In genomic region chr4:159178147-159178541, GRCh38 we compare ENCODE assay signal across 11 cellular contexts.
DNase-seq lines count a peak whose midpoint lies in the region; ATAC-seq and TF ChIP-seq lines count a peak whose summit lies in the region.
"Had no signal": no experiment of that assay in that cellular context is flagged by ENCODE, and none has a peak within 500 bp of the region (broad histone marks: within the 10 kb centered on the region; RNA-seq: fewer than 3 reads in every experiment).

No MANE protein-coding gene starts in this region.

- H3K27ac Mint-ChIP-seq in activated naive CD4-positive, alpha-beta T cell treated with anti-CD3 and anti-CD28 coated beads, Interleukin-2, amount 10 ng/mL, durations not matched to agents 7 days and 5 days: no peak overlapping the region
- no peak overlapping the region for H3K27ac Mint-ChIP-seq in stimulated activated naive CD8-positive, alpha-beta T cell treated with anti-CD3 and anti-CD28 coated beads, Interleukin-15, amount 100 ng/mL, for 72 hours

- TF ChIP-seq CTCF in fibroblast of pulmonary artery (IDR thresholded peaks at IDR 0.05; ENCODE audit: low read length, missing control alignments): no peak
- no peak for TF ChIP-seq CTCF in GM13977 (IDR thresholded peaks at IDR 0.05; ENCODE audit: extremely low read depth, insufficient read depth, missing control alignments)

- no peaks in the 10 kb centered on the region for H3K9me3 Mint-ChIP-seq in activated naive CD4-positive, alpha-beta T cell treated with anti-CD3 and anti-CD28 coated beads, Interleukin-2, amount 10 ng/mL, durations not matched to agents 7 days and 5 days
- no peaks in the 10 kb centered on the region for H3K9me3 Mint-ChIP-seq in stimulated activated naive CD8-positive, alpha-beta T cell treated with anti-CD3 and anti-CD28 coated beads, Interleukin-15, amount 100 ng/mL, for 72 hours

- H3K36me3 Mint-ChIP-seq in activated naive CD4-positive, alpha-beta T cell treated with anti-CD3 and anti-CD28 coated beads, Interleukin-2, amount 10 ng/mL, durations not matched to agents 7 days and 5 days: no peaks in the 10 kb centered on the region

- H3K4me3 Mint-ChIP-seq in activated naive CD4-positive, alpha-beta T cell treated with anti-CD3 and anti-CD28 coated beads, Interleukin-2, amount 10 ng/mL, durations not matched to agents 7 days and 5 days: no peak overlapping the region
- peak overlapping the region in 1 of 2 donors; percentile 58 for H3K4me3 Mint-ChIP-seq in stimulated activated naive CD8-positive, alpha-beta T cell treated with anti-CD3 and anti-CD28 coated beads, Interleukin-15, amount 100 ng/mL, for 72 hours

- CTCF ChIA-PET in activated naive CD4-positive, alpha-beta T cell treated with anti-CD3 and anti-CD28 coated beads, Interleukin-2, amount 10 ng/mL, durations not matched to agents 7 days and 5 days (lab: Charles Lee): interaction anchor here (0.8 to 1.4 kb wide), 3 partner anchors 13 to 328 kb away, joined by 3 to 5 read pairs (median 4); no protein-coding TSS in a partner anchor

- in situ Hi-C loops in GM13977 (cut with MboI; ENCODE audit: low pct_unique_long_range_greater_than_20kb, low sequenced_read_pairs, unreplicated experiment): loop anchor here (25.0 kb wide), 2 partner anchors 259 to 441 kb away; no protein-coding TSS in a partner anchor

- no peaks in the 10 kb centered on the region for H3K27me3 Mint-ChIP-seq in activated naive CD4-positive, alpha-beta T cell treated with anti-CD3 and anti-CD28 coated beads, Interleukin-2, amount 10 ng/mL, durations not matched to agents 7 days and 5 days
- peaks cover 7% of the 10 kb centered on the region for H3K27me3 Mint-ChIP-seq in stimulated activated naive CD8-positive, alpha-beta T cell treated with anti-CD3 and anti-CD28 coated beads, Interleukin-15, amount 100 ng/mL, for 72 hours

- peak; percentile 55 for DNase-seq in DMS114 treated with DMSO at 0.1 percent for 48 hours (lab: John Stamatoyannopoulos, UW; ENCODE audit: unreplicated experiment)
- peak; percentile 69 for DNase-seq in NCI-H1694 treated with DMSO at 0.1 percent for 48 hours (lab: John Stamatoyannopoulos, UW)
- DNase-seq in fibroblast of pulmonary artery (ENCODE audit: low read depth): peak; percentile 72
- DNase-seq in GM13977 (ENCODE audit: low spot score): no peak
- no peak for DNase-seq in COLO829 (ENCODE audit: low spot score)
- no peak for DNase-seq in activated naive CD4-positive, alpha-beta T cell treated with anti-CD3 and anti-CD28 coated beads, Interleukin-2, amount 10 ng/mL, durations not matched to agents 7 days and 5 days
- DNase-seq in stimulated activated naive CD8-positive, alpha-beta T cell treated with anti-CD3 and anti-CD28 coated beads, Interleukin-15, amount 100 ng/mL, for 72 hours: no peak
- DNase-seq: activated T-cell treated with anti-CD3 and anti-CD28 coated beads, Interleukin-2, amount 50 U/mL, for 1 hour; dermis blood vessel endothelial cell; DND-41 had no signal

- H3K4me1 Mint-ChIP-seq in activated naive CD4-positive, alpha-beta T cell treated with anti-CD3 and anti-CD28 coated beads, Interleukin-2, amount 10 ng/mL, durations not matched to agents 7 days and 5 days: peaks cover 37% of the 10 kb centered on the region
- peaks cover 46% of the 10 kb centered on the region for H3K4me1 Mint-ChIP-seq in stimulated activated naive CD8-positive, alpha-beta T cell treated with anti-CD3 and anti-CD28 coated beads, Interleukin-15, amount 100 ng/mL, for 72 hours

- no peak overlapping the region for H3K4me3 ChIP-seq in fibroblast of pulmonary artery (replicated peaks; ENCODE audit: low read depth, low read length)

- peak; percentile 31 for ATAC-seq in GM21619 (IDR thresholded peaks at IDR 0.05; ENCODE audit: unreplicated experiment)
- no peak for ATAC-seq in stimulated activated naive CD8-positive, alpha-beta T cell treated with anti-CD3 and anti-CD28 coated beads, Interleukin-15, amount 100 ng/mL, for 72 hours

Comparison
In these comparisons a context has a peak if more than half of its experiments do, and no peak if none do; other contexts are left out.
1. DNase-seq: peak in DMS114 treated with DMSO at 0.1 percent for 48 hours (single experiment), NCI-H1694 treated with DMSO at 0.1 percent for 48 hours (single experiment) and fibroblast of pulmonary artery (single experiment); none in GM13977 (single experiment), COLO829 (single experiment), activated naive CD4-positive, alpha-beta T cell treated with anti-CD3 and anti-CD28 coated beads, Interleukin-2, amount 10 ng/mL, durations not matched to agents 7 days and 5 days (single experiment) and stimulated activated naive CD8-positive, alpha-beta T cell treated with anti-CD3 and anti-CD28 coated beads, Interleukin-15, amount 100 ng/mL, for 72 hours (0 of 2).